ENCODE assay signal across 8 cellular contexts in the genomic region with DNA sequence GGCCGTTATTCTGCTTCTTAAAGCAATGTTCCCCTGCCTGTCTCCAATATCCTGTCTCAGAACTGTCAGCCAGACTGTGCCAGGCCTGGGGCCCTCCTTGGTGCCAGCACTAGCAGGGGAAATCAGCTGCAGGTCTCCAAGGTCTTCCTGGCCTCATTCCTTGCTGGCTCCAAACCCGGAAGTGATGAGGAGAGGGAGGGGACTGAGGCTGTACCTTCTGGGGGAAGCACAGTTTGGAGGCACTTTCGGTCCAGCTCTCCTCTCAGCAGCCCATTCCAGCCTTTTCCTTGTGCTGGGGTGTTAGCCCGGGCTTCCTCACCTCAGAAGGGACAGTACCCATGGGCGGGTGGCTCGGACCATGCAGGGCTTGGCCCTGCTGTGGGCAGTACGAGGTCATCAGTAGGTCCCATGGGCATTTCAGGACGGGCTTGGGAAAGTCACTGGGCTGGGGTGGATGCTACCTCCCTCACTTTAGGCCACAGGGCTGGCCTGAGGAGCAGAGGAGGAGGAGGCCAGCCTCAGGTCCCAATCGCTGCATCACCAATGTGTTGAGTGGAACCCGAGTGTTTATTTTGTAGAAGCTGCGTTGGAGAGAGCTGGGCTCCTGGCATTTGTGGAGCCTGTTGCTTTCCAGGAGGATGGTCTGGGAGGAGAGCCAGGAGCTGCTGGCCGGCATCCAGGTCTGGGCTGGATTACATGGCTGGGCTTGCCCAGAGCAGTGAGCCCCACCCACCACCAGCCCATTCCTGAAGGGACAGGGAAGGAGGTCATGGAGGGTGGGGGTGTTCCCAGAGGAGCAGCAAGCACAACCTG. TPM values are rescaled to one million over a fixed set of nuclear protein-coding genes. Genes with fewer than 3 reads are reported as not detected.
DNase-seq lines count a peak whose midpoint lies in the region; ATAC-seq and TF ChIP-seq lines count a peak whose summit lies in the region.
"Not testable (repeated sequence)": the region's sequence is repeated elsewhere in the genome, so short reads cannot be mapped to it uniquely, and the experiment has no call there.

No MANE protein-coding gene starts in this region.

- not testable (repeated sequence) for H4K20me1 ChIP-seq in HCT116 (ENCODE audit: insufficient read depth)

- H3K27ac ChIP-seq in HCT116 (ENCODE audit: low read depth, low read length), result peak overlapping the region; percentile 57; the same call in 1 of the 2 replicates
- not testable (repeated sequence) for H3K27ac ChIP-seq in right cardiac atrium (ENCODE audit: low read length); prostate gland; thyroid gland

- not testable (repeated sequence) for H3K36me3 Mint-ChIP-seq in activated CD4-positive, alpha-beta T cell treated with anti-CD3 and anti-CD28 coated beads, Interleukin-2, amount 10 ng/mL, durations not matched to agents 24 days and 14 days (ENCODE audit: low read depth); chondrocyte (ENCODE audit: low read depth); glutamatergic neuron (ENCODE audit: unreplicated experiment)

- not testable (repeated sequence) for TF ChIP-seq RAD21 in HCT116 (IDR thresholded peaks at IDR 0.05; ENCODE audit: low read depth)

- H3K9me3 Mint-ChIP-seq in activated CD4-positive, alpha-beta T cell treated with anti-CD3 and anti-CD28 coated beads, Interleukin-2, amount 10 ng/mL, durations not matched to agents 24 days and 14 days; chondrocyte (ENCODE audit: low read depth); glutamatergic neuron (ENCODE audit: unreplicated experiment): not testable (repeated sequence)

- not testable (repeated sequence) for H3K9me3 ChIP-seq in HCT116 (ENCODE audit: control insufficient read depth in 1 of 2, insufficient read depth in 1 of 2, low read depth in 1 of 2, low read length in 2 of 2); right cardiac atrium (ENCODE audit: control insufficient read depth, low read length); prostate gland; thyroid gland

- RAD21 ChIA-PET in HCT116 (lab: Charles Lee; ENCODE audit: low non-redundant PET in 1 of 2, low total read pairs in 2 of 2, uncharacterized antibody in 2 of 2, unreplicated experiment in 2 of 2), result not testable (repeated sequence)

- H3K4me1 ChIP-seq in HCT116 (ENCODE audit: control insufficient read depth in 1 of 2, insufficient read depth in 2 of 2, low read length in 2 of 2); right cardiac atrium (ENCODE audit: control insufficient read depth, insufficient read depth, low read length); prostate gland (replicated peaks); thyroid gland: not testable (repeated sequence)

- CTCF ChIA-PET in HCT116 (lab: Charles Lee), result not testable (repeated sequence)

- H3K4me1 Mint-ChIP-seq in activated CD4-positive, alpha-beta T cell treated with anti-CD3 and anti-CD28 coated beads, Interleukin-2, amount 10 ng/mL, durations not matched to agents 24 days and 14 days; chondrocyte (ENCODE audit: low read depth); glutamatergic neuron (ENCODE audit: low read depth, unreplicated experiment): not testable (repeated sequence)

- not testable (repeated sequence) for H3K4me3 ChIP-seq in HCT116 (replicated peaks in 1 of 2; ENCODE audit: low read depth in 1 of 2, low read length in 2 of 2); right cardiac atrium (ENCODE audit: low read length); prostate gland; thyroid gland (replicated peaks in 1 of 3)

- H3K4me3 Mint-ChIP-seq in activated CD4-positive, alpha-beta T cell treated with anti-CD3 and anti-CD28 coated beads, Interleukin-2, amount 10 ng/mL, durations not matched to agents 24 days and 14 days; chondrocyte (ENCODE audit: unreplicated experiment); glutamatergic neuron (ENCODE audit: unreplicated experiment): not testable (repeated sequence)

- TF ChIP-seq CTCF in HCT116 (IDR thresholded peaks at IDR 0.05 in 2 of 3, conservative IDR thresholded peaks at IDR 0.05 in 1 of 3; ENCODE audit: borderline replicate concordance in 1 of 3, insufficient read depth in 1 of 3, low read depth in 2 of 3, low read length in 2 of 3); chondrocyte (IDR thresholded peaks at IDR 0.05); glutamatergic neuron (IDR thresholded peaks at IDR 0.05; ENCODE audit: partially characterized antibody, unreplicated experiment); prostate gland (IDR thresholded peaks at IDR 0.05); thyroid gland (IDR thresholded peaks at IDR 0.05): not testable (repeated sequence)

- not testable (repeated sequence) for TF ChIP-seq POLR2A in HCT116 (IDR thresholded peaks at IDR 0.05; ENCODE audit: borderline replicate concordance, extremely low read depth, insufficient read depth, insufficient read length); prostate gland (IDR thresholded peaks at IDR 0.05); thyroid gland (IDR thresholded peaks at IDR 0.05)

- not testable (repeated sequence) for H3K36me3 ChIP-seq in HCT116 (ENCODE audit: control insufficient read depth in 1 of 2, insufficient read depth in 2 of 2, low read length in 2 of 2); prostate gland; thyroid gland

- not testable (repeated sequence) for H3K79me2 ChIP-seq in HCT116 (ENCODE audit: insufficient read depth, low read length)

- not testable (repeated sequence) for DNase-seq in HCT116 (ENCODE audit: low read depth, low spot score)
- peak; percentile 14 for DNase-seq in activated CD4-positive, alpha-beta T cell treated with anti-CD3 and anti-CD28 coated beads, Interleukin-2, amount 10 ng/mL, durations not matched to agents 24 days and 14 days
- DNase-seq in chondrocyte (ENCODE audit: low spot score) (peak; percentile 17), glutamatergic neuron (peak; percentile 18), right cardiac atrium (peak in 2 of 3 donors; percentile 39 to 44), mesenteric fat pad (ENCODE audit: low spot score) (peak; percentile 39), prostate gland (ENCODE audit: low spot score) (peak; percentile 2), thyroid gland (peak; percentile 20 to 34)

- not testable (repeated sequence) for H3K27me3 Mint-ChIP-seq in activated CD4-positive, alpha-beta T cell treated with anti-CD3 and anti-CD28 coated beads, Interleukin-2, amount 10 ng/mL, durations not matched to agents 24 days and 14 days; chondrocyte (ENCODE audit: low read depth); glutamatergic neuron (ENCODE audit: unreplicated experiment)

- not testable (repeated sequence) for H3K27me3 ChIP-seq in HCT116 (ENCODE audit: insufficient read depth, low read length); right cardiac atrium (ENCODE audit: control insufficient read depth, insufficient read depth); prostate gland (replicated peaks; ENCODE audit: insufficient read depth); thyroid gland

- POLR2A ChIA-PET in HCT116 (lab: Charles Lee), result not testable (repeated sequence)

- intact Hi-C loops in HCT116 (cut with micrococcal nuclease); activated CD4-positive, alpha-beta T cell treated with anti-CD3 and anti-CD28 coated beads, Interleukin-2, amount 10 ng/mL, durations not matched to agents 24 days and 14 days (cut with micrococcal nuclease); right cardiac atrium (cut with DNase I); prostate gland (cut with DNase I); thyroid gland (cut with DNase I): not testable (repeated sequence)

- ATAC-seq in HCT116 (peak; percentile 87), right cardiac atrium (peak; percentile 89 to 90)

- H3K4me2 ChIP-seq in HCT116 (ENCODE audit: low read length), result peak overlapping the region; percentile 51

- not testable (repeated sequence) for H3K9me2 ChIP-seq in HCT116 (ENCODE audit: insufficient read depth)

- not testable (repeated sequence) for H3K9ac ChIP-seq in HCT116 (ENCODE audit: low read length)

- 16% methylated on average over 3 of the region's 12 CpGs for WGBS in right cardiac atrium
- 0% methylated on average over 2 of the region's 12 CpGs for WGBS in prostate gland
- WGBS in thyroid gland, 2 donors, result no CpG with 5 or more reads among the region's 12 CpGs

- BruUV-seq in HCT116 (replicated peaks; lab: Mats Ljungman, UMichigan), result not testable (repeated sequence)

- H2AFZ ChIP-seq in HCT116 (ENCODE audit: low read depth, low read length, poor library complexity, severe bottlenecking), result not testable (repeated sequence)

- not testable (repeated sequence) for H3K27ac Mint-ChIP-seq in activated CD4-positive, alpha-beta T cell treated with anti-CD3 and anti-CD28 coated beads, Interleukin-2, amount 10 ng/mL, durations not matched to agents 24 days and 14 days; chondrocyte (ENCODE audit: unreplicated experiment); glutamatergic neuron (ENCODE audit: unreplicated experiment)

RNA-seq across cellular contexts. Expression of a gene that starts 19.0 kb away (rescaled TPM):
- total RNA-seq in HCT116 (2021; ENCODE audit: unreplicated experiment) (6.7 TPM), chondrocyte (4.3 to 4.9 TPM (median 4.5 TPM) in 3 replicates), glutamatergic neuron (ENCODE audit: unreplicated experiment) (60.7 TPM), right cardiac atrium (1 to 10 TPM; 1.1 to 2.1 (median 1.8) TPM), mesenteric fat pad (5.5 TPM), prostate gland (10 to 100 TPM in 1 of 2 donors, 1 to 10 TPM in 1; 2.3 to 16.8 TPM), thyroid gland (1 to 10 TPM; 4.7 to 7.7 (median 6.5) TPM)
- polyA plus RNA-seq in HCT116 (2012), result 3.1 and 3.4 TPM in 2 replicates
- total RNA-seq in activated CD4-positive, alpha-beta T cell treated with anti-CD3 and anti-CD28 coated beads, Interleukin-2, amount 10 ng/mL, durations not matched to agents 24 days and 14 days, result 5.9 and 6.4 TPM in 2 replicates
- 1.7 TPM for polyA plus RNA-seq in right cardiac atrium

RNA-seq across cellular contexts. Expression of a gene that starts 31.0 kb away (rescaled TPM):
- total RNA-seq in HCT116 (2021; ENCODE audit: unreplicated experiment) (3.1 TPM), chondrocyte (0.49 to 1.7 TPM (median 1.5 TPM) in 3 replicates), glutamatergic neuron (ENCODE audit: unreplicated experiment) (11.5 TPM), right cardiac atrium (1 to 10 TPM in 2 of 4 donors, under 1 TPM in 1, not detected in 1; 0.68 to 1.4 (median 1.2) TPM), mesenteric fat pad (0.16 TPM), prostate gland (1 to 10 TPM in 1 of 2 donors, under 1 TPM in 1; 0.55 to 6.0 TPM), thyroid gland (1 to 10 TPM in 1 of 4 donors, under 1 TPM in 3; 0.20 to 3.9 (median 0.91) TPM)
- 3.7 and 4.4 TPM in 2 replicates for polyA plus RNA-seq in HCT116 (2012)
- 0.50 and 0.54 TPM in 2 replicates for total RNA-seq in activated CD4-positive, alpha-beta T cell treated with anti-CD3 and anti-CD28 coated beads, Interleukin-2, amount 10 ng/mL, durations not matched to agents 24 days and 14 days
- 0.66 TPM for polyA plus RNA-seq in right cardiac atrium

RNA-seq across cellular contexts. Expression of a gene that starts 52.7 kb away (rescaled TPM):
- total RNA-seq in HCT116 (2021; ENCODE audit: unreplicated experiment) (0.25 TPM), chondrocyte (0.15 to 0.67 TPM (median 0.27 TPM) in 3 replicates), glutamatergic neuron (ENCODE audit: unreplicated experiment) (0.07 TPM), right cardiac atrium (under 1 TPM in 3 of 4 donors, not detected in 1; 0.06 to 0.14 (median 0.08) TPM), mesenteric fat pad (0.06 TPM), prostate gland (not detected), thyroid gland (under 1 TPM in 1 of 4 donors, not detected in 3; 0.54 TPM)
- polyA plus RNA-seq in HCT116 (2012), result 0.03 TPM in 1 of 2 replicates, not detected in the other
- total RNA-seq in activated CD4-positive, alpha-beta T cell treated with anti-CD3 and anti-CD28 coated beads, Interleukin-2, amount 10 ng/mL, durations not matched to agents 24 days and 14 days, result 0.26 TPM in 1 of 2 replicates, not detected in the other
- not detected for polyA plus RNA-seq in right cardiac atrium
